ENCODE assay signal across 18 cellular contexts in the genomic region with DNA sequence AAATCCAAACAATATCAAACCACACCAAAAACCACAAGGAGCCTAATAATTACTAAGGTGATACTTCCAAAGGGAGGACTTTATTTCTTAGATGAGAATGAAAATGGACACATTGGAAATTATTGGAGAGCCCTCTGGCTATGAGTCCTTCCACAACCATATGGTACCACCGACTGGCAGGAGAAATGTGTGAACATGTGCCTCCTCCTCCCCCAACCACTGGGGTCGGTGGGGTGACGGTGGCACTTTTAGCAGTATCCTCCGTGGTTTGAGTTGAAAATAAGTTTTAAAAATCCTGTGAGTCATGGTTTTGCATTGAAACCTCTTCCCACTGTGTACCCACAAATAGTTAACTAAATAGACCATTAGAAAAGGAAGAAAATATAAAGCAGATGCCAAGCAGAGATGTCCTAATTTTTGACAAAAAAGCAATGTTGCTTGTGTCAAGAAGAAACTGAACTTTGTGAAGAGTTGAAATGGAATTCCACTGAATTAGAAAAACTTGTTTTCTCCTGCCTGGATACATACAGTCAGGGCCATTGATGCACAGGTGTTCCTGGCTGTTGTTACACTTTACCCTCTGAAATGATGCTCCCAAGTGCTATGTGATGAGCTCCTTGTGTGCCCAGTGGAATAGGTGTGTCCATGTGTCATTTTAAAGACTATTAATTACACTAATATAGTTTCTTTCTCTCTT. TPM values are rescaled to one million over a fixed set of nuclear protein-coding genes. Genes with fewer than 3 reads are reported as not detected.
A peak's percentile ranks its signal among the peaks of the same experiment; 100 is the strongest.
DNase-seq lines count a peak whose midpoint lies in the region; FAIRE-seq and TF ChIP-seq lines count a peak whose summit lies in the region.
"Had no signal": no experiment of that assay in that cellular context is flagged by ENCODE, and none has a peak within 500 bp of the region (broad histone marks: within the 10 kb centered on the region; RNA-seq: fewer than 3 reads in every experiment).

No MANE protein-coding gene starts in this region.

- H3K4me1 Mint-ChIP-seq in chondrocyte (ENCODE audit: low read depth), result peaks cover 84% of the 10 kb centered on the region

- peaks cover 39% of the 10 kb centered on the region for H3K4me1 ChIP-seq in PC-9 (replicated peaks; ENCODE audit: insufficient read depth)
- H3K4me1 ChIP-seq in keratinocyte (ENCODE audit: control insufficient read depth, extremely low read depth, insufficient read depth, low read length), result peaks cover 62% of the 10 kb centered on the region
- H3K4me1 ChIP-seq in tibial artery, result peaks cover 0 to 76% (median 56%) of the 10 kb centered on the region in 4 donors
- H3K4me1 ChIP-seq in trophoblast cell (ENCODE audit: control insufficient read depth in 1 of 2, insufficient read depth in 2 of 2, low read length in 2 of 2), result peaks cover 6 to 22% of the 10 kb centered on the region in 2 experiments

- H3K27ac ChIP-seq in PC-9 (no peak overlapping the region), keratinocyte (ENCODE audit: control insufficient read depth, insufficient read depth, low read length) (peak overlapping the region; percentile 40), tibial artery (peak overlapping the region; percentile 70 to 76), trophoblast cell (ENCODE audit: low read depth, low read length) (no peak overlapping the region)
- H3K27ac ChIP-seq: BLaER1 had no signal

- no peaks in the 10 kb centered on the region for H3K27me3 Mint-ChIP-seq in chondrocyte (ENCODE audit: low read depth)

- no peaks in the 10 kb centered on the region for H3K9me2 ChIP-seq in PC-9 (ENCODE audit: insufficient read depth)

- intact Hi-C loops in PC-9 (cut with micrococcal nuclease; ENCODE audit: unreplicated experiment), result loop anchor here (5.0 kb wide), 1 partner anchor 79 kb away; no protein-coding TSS in a partner anchor
- intact Hi-C loops in tibial artery (cut with DNase I; ENCODE audit: low total_unique reads), result loop anchor here (5.0 kb wide), 1 partner anchor 309 kb away; no protein-coding TSS in a partner anchor

- peaks cover 41% of the 10 kb centered on the region for H3F3A ChIP-seq in PC-9 (ENCODE audit: insufficient read depth, low read depth)

- no peak for DNase-seq in PC-9
- DNase-seq in chondrocyte (ENCODE audit: low spot score), result no peak
- DNase-seq in keratinocyte (ENCODE audit: low read depth, low spot score), result no peak
- no peak for DNase-seq in tibial artery
- DNase-seq in trophoblast cell, result no peak
- DNase-seq in GF-D8 (lab: John Stamatoyannopoulos, UW), result no peak
- no peak for DNase-seq in activated T-cell treated with anti-CD3 and anti-CD28 coated beads for 4 hours
- DNase-seq: activated CD4-positive, alpha-beta memory T cell treated with anti-CD3 and anti-CD28 coated beads for 36 hours; activated T-cell treated with anti-CD3 and anti-CD28 coated beads, Interleukin-2, amount 50 U/mL, for 24 hours; NCI-H1048; NCI-H524 treated with DMSO at 0.1 percent for 48 hours; occipital lobe; stimulated activated CD4-positive, alpha-beta T cell treated with anti-CD3 and anti-CD28 coated beads, Interleukin-1b, Interleukin-23, amount 100 ng/mL, for 48 hours; stimulated activated naive CD8-positive, alpha-beta T cell treated with anti-CD3 and anti-CD28 coated beads, Interleukin-15, amount 100 ng/mL, for 72 hours had no signal

- H3K4me3 Mint-ChIP-seq in chondrocyte (ENCODE audit: unreplicated experiment), result peak overlapping the region; percentile 84
- H3K4me3 Mint-ChIP-seq: activated CD4-positive, alpha-beta memory T cell treated with anti-CD3 and anti-CD28 coated beads for 36 hours; activated naive CD8-positive, alpha-beta T cell; activated T-cell treated with anti-CD3 and anti-CD28 coated beads, Interleukin-2, amount 50 U/mL, for 24 hours; stimulated activated naive CD8-positive, alpha-beta T cell treated with anti-CD3 and anti-CD28 coated beads, Interleukin-15, amount 100 ng/mL, for 72 hours; T-helper 1 cell treated with Interleukin-12 subunit alpha and Interleukin-12 subunit beta and Interleukin-4 antibody, amounts not matched to agents 30 μg/mL and 1 μg/mL, for 36 hours; WTC11 had no signal

- no CpG with 5 or more reads among the region's 4 CpGs for WGBS in trophoblast cell (ENCODE audit: extremely low coverage, insufficient coverage, insufficient read length)

- no peak overlapping the region for H3K18ac ChIP-seq in trophoblast cell (ENCODE audit: low read length)

- no peaks in the 10 kb centered on the region for H3K9me3 ChIP-seq in PC-9 (ENCODE audit: insufficient read depth, low read depth)
- H3K9me3 ChIP-seq in keratinocyte (ENCODE audit: control insufficient read depth, low read depth, low read length), result no peaks in the 10 kb centered on the region
- no peaks in the 10 kb centered on the region for H3K9me3 ChIP-seq in tibial artery
- no peaks in the 10 kb centered on the region for H3K9me3 ChIP-seq in trophoblast cell (ENCODE audit: insufficient read depth, low read depth, low read length)
- H3K9me3 ChIP-seq: BLaER1 had no signal

- H4K91ac ChIP-seq in trophoblast cell (ENCODE audit: low read depth, low read length), result no peak overlapping the region

- H3K36me3 Mint-ChIP-seq in chondrocyte (ENCODE audit: low read depth), result peaks cover 18% of the 10 kb centered on the region
- H3K36me3 Mint-ChIP-seq: activated CD4-positive, alpha-beta memory T cell treated with anti-CD3 and anti-CD28 coated beads for 36 hours; activated naive CD8-positive, alpha-beta T cell; WTC11 had no signal

- H3K23ac ChIP-seq in trophoblast cell (ENCODE audit: low read length), result no peak overlapping the region

- dilution Hi-C loops in keratinocyte (cut with MboI; ENCODE audit: extremely low pct_ligation_motif_present, low sequenced_read_pairs), result no loop called here

- H3K9me3 Mint-ChIP-seq in chondrocyte (ENCODE audit: low read depth), result no peaks in the 10 kb centered on the region
- H3K9me3 Mint-ChIP-seq: activated CD4-positive, alpha-beta memory T cell treated with anti-CD3 and anti-CD28 coated beads for 36 hours; activated T-cell treated with anti-CD3 and anti-CD28 coated beads, Interleukin-2, amount 50 U/mL, for 24 hours; stimulated activated naive CD8-positive, alpha-beta T cell treated with anti-CD3 and anti-CD28 coated beads, Interleukin-15, amount 100 ng/mL, for 72 hours; T-helper 1 cell treated with Interleukin-12 subunit alpha and Interleukin-12 subunit beta and Interleukin-4 antibody, amounts not matched to agents 30 μg/mL and 1 μg/mL, for 36 hours; WTC11 had no signal

- CTCF ChIA-PET in PC-9 (lab: Charles Lee), result no interaction called here

- H4K20me1 ChIP-seq in PC-9 (ENCODE audit: insufficient read depth), result no peaks in the 10 kb centered on the region
- no peaks in the 10 kb centered on the region for H4K20me1 ChIP-seq in keratinocyte (ENCODE audit: control insufficient read depth, extremely low read depth, insufficient read depth, low read length)
- H4K20me1 ChIP-seq: BLaER1 had no signal

- H4K12ac ChIP-seq in trophoblast cell (ENCODE audit: low read depth, low read length), result no peak overlapping the region

- H3K79me2 ChIP-seq in PC-9 (ENCODE audit: low read depth) (peaks cover 20% of the 10 kb centered on the region), keratinocyte (ENCODE audit: control insufficient read depth, insufficient read depth, low read length) (peaks cover 20% of the 10 kb centered on the region), trophoblast cell (ENCODE audit: control insufficient read depth, insufficient read depth, low read length, poor library complexity) (peaks cover 2% of the 10 kb centered on the region)

- BruUV-seq in PC-9 (replicated peaks; lab: Mats Ljungman, UMichigan), result no TSS peak

- H3K9ac ChIP-seq in keratinocyte (ENCODE audit: control insufficient read depth, extremely low read depth, insufficient read depth, low read length), result peak overlapping the region; percentile 87
- H3K9ac ChIP-seq in trophoblast cell (ENCODE audit: low read length), result no peak overlapping the region
- H3K9ac ChIP-seq: BLaER1 had no signal

- POLR2A ChIA-PET in PC-9 (lab: Charles Lee; ENCODE audit: unreplicated experiment), result interaction anchor here (0.7 kb wide), 1 partner anchor 31 kb away, joined by 3 read pairs; no protein-coding TSS in a partner anchor

- peak overlapping the region; percentile 90 for H3K4me2 ChIP-seq in PC-9
- peak overlapping the region; percentile 95 for H3K4me2 ChIP-seq in keratinocyte (ENCODE audit: control insufficient read depth, extremely low read depth, insufficient read depth, low read depth, low read length)
- no peak overlapping the region for H3K4me2 ChIP-seq in trophoblast cell (ENCODE audit: low read length)
- H3K4me2 ChIP-seq: BLaER1 had no signal

- H3K4me3 ChIP-seq in PC-9 (no peak overlapping the region), keratinocyte (ENCODE audit: control insufficient read depth in 2 of 3, extremely low read depth in 1 of 3, insufficient read depth in 2 of 3, low read depth in 1 of 3, low read length in 3 of 3) (peak overlapping the region in 2 of 3 experiments; percentile 97 to 99), tibial artery (peak overlapping the region in 1 of 2 donors; percentile 54), trophoblast cell (ENCODE audit: low read depth, low read length) (no peak overlapping the region)
- H3K4me3 ChIP-seq: BLaER1 had no signal

- H2BK12ac ChIP-seq in trophoblast cell (ENCODE audit: low read length), result no peak overlapping the region

- peak overlapping the region; percentile 87 for H3K27ac Mint-ChIP-seq in chondrocyte (ENCODE audit: unreplicated experiment)
- H3K27ac Mint-ChIP-seq: activated CD4-positive, alpha-beta memory T cell treated with anti-CD3 and anti-CD28 coated beads for 36 hours; activated naive CD8-positive, alpha-beta T cell; activated T-cell treated with anti-CD3 and anti-CD28 coated beads, Interleukin-2, amount 50 U/mL, for 24 hours; stimulated activated naive CD8-positive, alpha-beta T cell treated with anti-CD3 and anti-CD28 coated beads, Interleukin-15, amount 100 ng/mL, for 72 hours; T-helper 1 cell treated with Interleukin-12 subunit alpha and Interleukin-12 subunit beta and Interleukin-4 antibody, amounts not matched to agents 30 μg/mL and 1 μg/mL, for 36 hours; WTC11 had no signal

- H3K9me1 ChIP-seq in keratinocyte (ENCODE audit: control insufficient read depth, extremely low read depth, insufficient read depth, low read length), result no peaks in the 10 kb centered on the region

- H3K36me3 ChIP-seq in PC-9 (ENCODE audit: low read depth), result peaks cover 35% of the 10 kb centered on the region
- H3K36me3 ChIP-seq in keratinocyte (ENCODE audit: control insufficient read depth in 2 of 2, extremely low read depth in 1 of 2, insufficient read depth in 2 of 2, low read length in 2 of 2), result peaks cover 9 to 33% of the 10 kb centered on the region in 2 experiments
- H3K36me3 ChIP-seq in tibial artery, result no peaks in the 10 kb centered on the region
- peaks cover 6 to 12% of the 10 kb centered on the region in 2 experiments for H3K36me3 ChIP-seq in trophoblast cell (ENCODE audit: control insufficient read depth in 1 of 2, insufficient read depth in 2 of 2, low read length in 2 of 2)
- H3K36me3 ChIP-seq: BLaER1 had no signal

- peaks cover 8% of the 10 kb centered on the region for H3K79me1 ChIP-seq in trophoblast cell (ENCODE audit: low read length)

- no peak overlapping the region for H3K4ac ChIP-seq in trophoblast cell (ENCODE audit: low read depth, low read length)

- H3K27me3 ChIP-seq in PC-9 (ENCODE audit: insufficient read depth, low read depth) (no peaks in the 10 kb centered on the region), keratinocyte (ENCODE audit: control insufficient read depth, extremely low read depth, insufficient read depth, low read length) (no peaks in the 10 kb centered on the region), tibial artery (no peaks in the 10 kb centered on the region), trophoblast cell (ENCODE audit: insufficient read depth, low read length) (no peaks in the 10 kb centered on the region)

- H2AK5ac ChIP-seq in trophoblast cell (ENCODE audit: low read length), result no peak overlapping the region

- H2BK120ac ChIP-seq in trophoblast cell (ENCODE audit: insufficient read depth, low read length, poor library complexity), result no peak overlapping the region

- no peak overlapping the region for H2AFZ ChIP-seq in PC-9
- no peak overlapping the region for H2AFZ ChIP-seq in keratinocyte (ENCODE audit: control insufficient read depth, low read length)
- H2AFZ ChIP-seq in trophoblast cell (ENCODE audit: insufficient read depth, low read length, poor library complexity), result no peak overlapping the region

- H4K8ac ChIP-seq in trophoblast cell (ENCODE audit: low read depth, low read length), result no peak overlapping the region

- no peak for FAIRE-seq in keratinocyte (lab: Jason Lieb, UNC)

- TF ChIP-seq CTCF in PC-9 (conservative IDR thresholded peaks at IDR 0.05) (no peak), chondrocyte (IDR thresholded peaks at IDR 0.05) (no peak), keratinocyte (optimal IDR thresholded peaks at IDR 0.05 in 1 of 3, IDR thresholded peaks at IDR 0.05 in 1 of 3, conservative IDR thresholded peaks at IDR 0.05 in 1 of 3; ENCODE audit: extremely low read depth in 1 of 3, insufficient read depth in 2 of 3, low read length in 3 of 3) (no peak), tibial artery (IDR thresholded peaks at IDR 0.05) (no peak)

- H3K14ac ChIP-seq in trophoblast cell (ENCODE audit: low read length), result no peak overlapping the region

- H2BK5ac ChIP-seq in trophoblast cell (ENCODE audit: low read depth, low read length, poor library complexity), result no peak overlapping the region

RNA-seq across cellular contexts. Expression of gene EDN1, which starts 3.2 kb away (rescaled TPM):
- 3.3 and 5.9 TPM in 2 replicates for total RNA-seq in PC-9 (2021)
- total RNA-seq in chondrocyte, result 10.6 to 17.6 TPM (median 16.9 TPM) in 3 replicates
- polyA plus RNA-seq in keratinocyte, result 17.2 to 19.7 TPM (median 18.0 TPM) in 3 replicates
- polyA plus RNA-seq in keratinocyte (2011; ENCODE audit: low read depth), result 13.7 TPM
- 8.8 and 14.9 TPM in 2 replicates for polyA plus RNA-seq in keratinocyte (2011; cell fraction: cytosol; rRNA removed)
- polyA plus RNA-seq in keratinocyte (2011; cell fraction: nucleus; rRNA removed), result 41.0 and 50.4 TPM in 2 replicates
- polyA plus RNA-seq in keratinocyte (2012; ENCODE audit: low replicate concordance), result 13.0 and 13.5 TPM in 2 replicates
- 6.3 to 7.3 TPM (median 7.1 TPM) in 3 replicates for polyA minus RNA-seq in keratinocyte
- 9.4 TPM for polyA minus RNA-seq in keratinocyte (2011; cell fraction: cytosol; rRNA and poly(A)+ RNA removed)
- polyA minus RNA-seq in keratinocyte (2011; cell fraction: nucleus; rRNA and poly(A)+ RNA removed), result 11.9 and 12.2 TPM in 2 replicates
- polyA plus RNA-seq in trophoblast cell (2013), result 22.0 and 23.3 TPM in 2 replicates
- total RNA-seq: activated CD4-positive, alpha-beta memory T cell treated with anti-CD3 and anti-CD28 coated beads for 36 hours had no signal

Comparison
In these comparisons a context has a peak if more than half of its experiments do, and no peak if none do; other contexts are left out.
1. H3K27ac ChIP-seq: peak in keratinocyte (single experiment) and tibial artery (2 of 2); none in PC-9 (single experiment) and trophoblast cell (single experiment).
2. H3K4me3 ChIP-seq: peak in keratinocyte (2 of 3); none in PC-9 (single experiment) and trophoblast cell (single experiment).